In genomic region chr19:19540707-19541515, GRCh38 we compare ENCODE assay signal across 8 cellular contexts.
DNase-seq lines count a peak whose midpoint lies in the region; ATAC-seq and TF ChIP-seq lines count a peak whose summit lies in the region.

No MANE protein-coding gene starts in this region.

- H3K36me3 ChIP-seq in RWPE2 (ENCODE audit: low read depth) (no peaks in the 10 kb centered on the region), MM.1S (replicated peaks; ENCODE audit: insufficient read depth, low read length) (no peaks in the 10 kb centered on the region)

- H3K9me3 ChIP-seq in RWPE2 (ENCODE audit: severe bottlenecking), result no peaks in the 10 kb centered on the region
- H3K9me3 ChIP-seq in MM.1S (replicated peaks; ENCODE audit: insufficient read depth, low read length), result no peaks in the 10 kb centered on the region

- TF ChIP-seq CTCF in RWPE2 (IDR thresholded peaks at IDR 0.05; ENCODE audit: poor library complexity, severe bottlenecking), result peak; percentile 14
- TF ChIP-seq CTCF in MM.1S (IDR thresholded peaks at IDR 0.05; ENCODE audit: low read length), result no peak

- no peak overlapping the region for H3K9ac ChIP-seq in MM.1S (ENCODE audit: low read length)

- H3K4me1 ChIP-seq in RWPE2 (ENCODE audit: insufficient read depth, poor library complexity, severe bottlenecking) (no peaks in the 10 kb centered on the region), MM.1S (ENCODE audit: low read length) (no peaks in the 10 kb centered on the region)

- no peaks in the 10 kb centered on the region for H3K36me3 Mint-ChIP-seq in activated naive CD4-positive, alpha-beta T cell treated with anti-CD3 and anti-CD28 coated beads, Interleukin-2, amount 50 U/mL, for 24 hours

- no peaks in the 10 kb centered on the region for H3K9me2 ChIP-seq in MM.1S (replicated peaks; ENCODE audit: insufficient read depth, low read length)

- H3K27me3 Mint-ChIP-seq in activated naive CD4-positive, alpha-beta T cell treated with anti-CD3 and anti-CD28 coated beads, Interleukin-2, amount 50 U/mL, for 24 hours, result no peaks in the 10 kb centered on the region

- H3K27ac Mint-ChIP-seq in activated naive CD4-positive, alpha-beta T cell treated with anti-CD3 and anti-CD28 coated beads, Interleukin-2, amount 50 U/mL, for 24 hours, result no peak overlapping the region

- H3K4me1 Mint-ChIP-seq in activated naive CD4-positive, alpha-beta T cell treated with anti-CD3 and anti-CD28 coated beads, Interleukin-2, amount 50 U/mL, for 24 hours, result peaks cover 26% of the 10 kb centered on the region

- H2AFZ ChIP-seq in MM.1S (ENCODE audit: low read length), result no peak overlapping the region

- no peak overlapping the region for H3K4me2 ChIP-seq in MM.1S (ENCODE audit: low read depth, low read length)

- peak overlapping the region; percentile 66 for H3K4me3 Mint-ChIP-seq in activated naive CD4-positive, alpha-beta T cell treated with anti-CD3 and anti-CD28 coated beads, Interleukin-2, amount 50 U/mL, for 24 hours

- H3K4me3 ChIP-seq in RWPE2 (ENCODE audit: severe bottlenecking) (peak overlapping the region; percentile 25), MM.1S (ENCODE audit: low read length) (no peak overlapping the region)

- no peaks in the 10 kb centered on the region for H3F3A ChIP-seq in MM.1S (ENCODE audit: insufficient read depth, low read length)

- no peaks in the 10 kb centered on the region for H3K79me2 ChIP-seq in MM.1S (ENCODE audit: low read length)

- H3K9me3 Mint-ChIP-seq in activated naive CD4-positive, alpha-beta T cell treated with anti-CD3 and anti-CD28 coated beads, Interleukin-2, amount 50 U/mL, for 24 hours, result no peaks in the 10 kb centered on the region

- H4K20me1 ChIP-seq in MM.1S (ENCODE audit: insufficient read depth, low read length), result no peaks in the 10 kb centered on the region

- H3K27me3 ChIP-seq in RWPE2 (ENCODE audit: insufficient read depth, poor library complexity, severe bottlenecking) (peaks cover 18% of the 10 kb centered on the region), MM.1S (replicated peaks; ENCODE audit: insufficient read depth, low read length) (no peaks in the 10 kb centered on the region; the same call in 1 of the 2 replicates)

- DNase-seq in NCI-H748 (lab: John Stamatoyannopoulos, UW; ENCODE audit: unreplicated experiment) (peak; percentile 13), NCI-H748 treated with DMSO at 0.1 percent for 48 hours (lab: John Stamatoyannopoulos, UW) (no peak), RWPE2 (ENCODE audit: low spot score) (peak; percentile 90), iris pigment epithelial cell (ENCODE audit: low read depth) (peak; percentile 50), MM.1S (no peak)
- DNase-seq in stimulated activated CD8-positive, alpha-beta memory T cell treated with anti-CD3 and anti-CD28 coated beads, Interleukin-12 subunit alpha, Interleukin-12 subunit beta, amount 100 ng/mL, for 4 hours (ENCODE audit: low read depth), result peak; percentile 46
- no peak for DNase-seq in NK-92 treated with Interleukin-12 subunit alpha and Interleukin-12 subunit beta, amount 100 ng/mL, for 24 hours (lab: John Stamatoyannopoulos, UW)

- ATAC-seq in RWPE2 (ENCODE audit: low read depth), result peak; percentile 92

- no peak overlapping the region for H3K27ac ChIP-seq in RWPE2 (ENCODE audit: poor library complexity, severe bottlenecking)
- no peak overlapping the region for H3K27ac ChIP-seq in MM.1S (ENCODE audit: low read length)

Comparison
In these comparisons a context has a peak if more than half of its experiments do, and no peak if none do; other contexts are left out.
1. DNase-seq: peak in NCI-H748 (single experiment), RWPE2 (single experiment), iris pigment epithelial cell (single experiment) and stimulated activated CD8-positive, alpha-beta memory T cell treated with anti-CD3 and anti-CD28 coated beads, Interleukin-12 subunit alpha, Interleukin-12 subunit beta, amount 100 ng/mL, for 4 hours (single experiment); none in NCI-H748 treated with DMSO at 0.1 percent for 48 hours (single experiment), NK-92 treated with Interleukin-12 subunit alpha and Interleukin-12 subunit beta, amount 100 ng/mL, for 24 hours (single experiment) and MM.1S (single experiment).